ENCODE assay signal across 27 cellular contexts in genomic region chr2:21757805-21758204, GRCh38.
DNase-seq lines count a peak whose midpoint lies in the region; ATAC-seq and TF ChIP-seq lines count a peak whose summit lies in the region.
"Had no signal": no experiment of that assay in that cellular context is flagged by ENCODE, and none has a peak within 500 bp of the region (broad histone marks: within the 10 kb centered on the region; RNA-seq: fewer than 3 reads in every experiment).

No MANE protein-coding gene starts in this region.

- no peaks in the 10 kb centered on the region for H3K9me3 ChIP-seq in hepatocyte (ENCODE audit: low read depth)
- H3K9me3 ChIP-seq in transverse colon = no peaks in the 10 kb centered on the region
- H3K9me3 ChIP-seq: adrenal gland, gastroesophageal sphincter, left lung had no signal

- no peak for ATAC-seq in GM21786 (IDR thresholded peaks at IDR 0.05; ENCODE audit: unreplicated experiment)
- ATAC-seq: gastroesophageal sphincter; HepG2; left lung; stimulated activated memory B cell treated with anti-CD40 and anti-IgM and Interleukin-4, amounts not matched to agents 10 μg/mL and 1 μg/mL and 100 μg/mL, for 72 hours had no signal

- in situ Hi-C loops in transverse colon (cut with MboI; ENCODE audit: low pct_ligation_motif_present in 1 of 4, low pct_unique_long_range_greater_than_20kb in 1 of 4, low sequenced_read_pairs in 3 of 4) = no loop called here

- H4K20me1 ChIP-seq in hepatocyte (ENCODE audit: insufficient read depth, poor library complexity, severe bottlenecking) = no peaks in the 10 kb centered on the region
- H4K20me1 ChIP-seq: BLaER1 treated with 17β-estradiol and CSF1 and Interleukin-3, amounts not matched to agents 10 nM and 100 nM had no signal

- H3K4me2 ChIP-seq in hepatocyte = peak overlapping the region; percentile 47

- no peak for TF ChIP-seq POLR2A in transverse colon (IDR thresholded peaks at IDR 0.05)

- H3K9me2 ChIP-seq in hepatocyte (replicated peaks; ENCODE audit: insufficient read depth) = no peaks in the 10 kb centered on the region

- H3K4me1 ChIP-seq in hepatocyte (ENCODE audit: insufficient read depth) (no peaks in the 10 kb centered on the region), transverse colon (no peaks in the 10 kb centered on the region)
- H3K4me1 ChIP-seq: adrenal gland, gastroesophageal sphincter, left lung had no signal

- DNase-seq in NCI-H526 treated with DMSO at 0.1 percent for 48 hours (lab: John Stamatoyannopoulos, UW) (peak; percentile 7), choroid plexus epithelial cell (ENCODE audit: low read depth) (peak; percentile 13), hepatocyte (ENCODE audit: low spot score) (peak; percentile 15), retinal pigment epithelial cell (ENCODE audit: low read depth) (peak; percentile 77), transverse colon (no peak), NCI-H774 (lab: John Stamatoyannopoulos, UW) (no peak), NCI-H1417 (lab: John Stamatoyannopoulos, UW) (no peak)
- DNase-seq: activated CD4-positive, alpha-beta memory T cell treated with anti-CD3 and anti-CD28 coated beads for 36 hours; activated CD4-positive, CD25-positive, alpha-beta regulatory T cell treated with anti-CD3 and anti-CD28 coated beads, Interleukin-2, amount 50 U/mL, for 72 hours; activated CD8-positive, alpha-beta memory T cell treated with anti-CD3 and anti-CD28 coated beads, Interleukin-2, amount 50 U/mL, for 48 hours; activated naive CD4-positive, alpha-beta T cell treated with Interleukin-2 at 50 U/mL for 16 hours; adrenal gland; brain microvascular endothelial cell; COR-L47; GDM1; hypothalamus; immature natural killer cell; Karpas-422; left lung; NCI-H146; NCI-H82; T-helper 2 cell had no signal

- H3K27me3 ChIP-seq in hepatocyte (no peaks in the 10 kb centered on the region), transverse colon (no peaks in the 10 kb centered on the region)
- H3K27me3 ChIP-seq: adrenal gland, brain microvascular endothelial cell, gastroesophageal sphincter, left lung had no signal

- 18% methylated on average over 9 of the region's 9 CpGs for WGBS in hepatocyte (ENCODE audit: low lambda C conversion rate, missing lambda C conversion rate)
- 83 to 86% methylated on average over 7 to 9 of the region's 9 CpGs for WGBS in transverse colon (ENCODE audit: low coverage in 1 of 2), 2 donors

- H3K79me2 ChIP-seq in hepatocyte = no peaks in the 10 kb centered on the region

- H3K36me3 ChIP-seq in hepatocyte (replicated peaks; ENCODE audit: insufficient read depth, low read depth) = no peaks in the 10 kb centered on the region
- H3K36me3 ChIP-seq in transverse colon = no peaks in the 10 kb centered on the region
- H3K36me3 ChIP-seq: adrenal gland, brain microvascular endothelial cell, gastroesophageal sphincter, left lung had no signal

- no peak for TF ChIP-seq CTCF in choroid plexus epithelial cell (conservative IDR thresholded peaks at IDR 0.05; ENCODE audit: low read depth, low read length)
- no peak for TF ChIP-seq CTCF in hepatocyte (IDR thresholded peaks at IDR 0.05; ENCODE audit: poor library complexity)
- TF ChIP-seq CTCF in retinal pigment epithelial cell (conservative IDR thresholded peaks at IDR 0.05; ENCODE audit: low read depth, low read length) = no peak
- no peak for TF ChIP-seq CTCF in transverse colon (IDR thresholded peaks at IDR 0.05)

- H3K4me3 ChIP-seq in choroid plexus epithelial cell (ENCODE audit: low read depth, low read length) (no peak overlapping the region), hepatocyte (no peak overlapping the region), retinal pigment epithelial cell (ENCODE audit: low read length) (no peak overlapping the region), transverse colon (no peak overlapping the region)
- H3K4me3 ChIP-seq: adrenal gland; BLaER1 treated with 17β-estradiol and CSF1 and Interleukin-3, amounts not matched to agents 10 nM and 100 nM; gastroesophageal sphincter; left lung had no signal

- H3K27ac ChIP-seq in hepatocyte (no peak overlapping the region), transverse colon (no peak overlapping the region)
- H3K27ac ChIP-seq: adrenal gland; BLaER1 treated with 17β-estradiol and CSF1 and Interleukin-3, amounts not matched to agents 10 nM and 100 nM; brain microvascular endothelial cell; gastroesophageal sphincter; left lung had no signal

- no peak for TF ChIP-seq EP300 in transverse colon (IDR thresholded peaks at IDR 0.05; ENCODE audit: low read depth)

- no peak overlapping the region for H2AFZ ChIP-seq in hepatocyte

- intact Hi-C loops in transverse colon (cut with DNase I; ENCODE audit: low total_unique reads) = no loop called here

Comparison
In these comparisons a context has a peak if more than half of its experiments do, and no peak if none do; other contexts are left out.
1. DNase-seq: peak in NCI-H526 treated with DMSO at 0.1 percent for 48 hours (single experiment), choroid plexus epithelial cell (single experiment), hepatocyte (single experiment) and retinal pigment epithelial cell (single experiment); none in transverse colon (single experiment), NCI-H774 (single experiment) and NCI-H1417 (0 of 3).